8 cellular contexts compared by ENCODE assay signal in the genomic region with DNA sequence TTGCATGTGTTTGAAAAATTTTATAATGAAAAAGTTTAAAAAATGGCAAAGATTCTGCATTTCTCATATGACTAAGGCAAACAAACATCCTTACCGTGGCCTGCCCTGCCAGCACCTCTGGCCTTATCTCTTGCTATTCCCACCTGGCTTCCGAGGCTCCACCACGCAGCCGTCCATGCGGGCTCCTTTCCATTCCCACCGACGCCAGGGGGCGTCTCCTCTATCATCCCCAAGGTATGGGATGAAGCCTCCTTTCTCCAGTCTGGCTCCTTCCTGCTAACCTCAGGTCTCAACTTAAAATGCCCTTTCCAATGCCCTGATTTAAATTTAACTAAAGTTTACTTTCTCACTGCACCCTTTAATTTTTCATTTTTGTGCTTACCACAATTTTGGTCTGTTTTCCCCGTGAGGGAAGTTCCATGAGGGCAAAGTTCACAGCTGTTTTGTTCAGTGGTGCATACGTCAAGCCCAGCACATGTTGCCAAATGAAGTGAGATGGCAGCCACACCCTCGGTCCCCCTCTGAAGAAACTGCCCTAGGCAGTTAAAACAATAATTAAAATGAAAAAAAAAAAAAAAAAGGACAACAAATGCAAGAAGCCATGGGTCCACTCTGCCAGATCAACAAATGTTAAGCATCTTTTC. TPM values are rescaled to one million over a fixed set of nuclear protein-coding genes. Genes with fewer than 3 reads are reported as not detected.
A peak's percentile ranks its signal among the peaks of the same experiment; 100 is the strongest.
DNase-seq lines count a peak whose midpoint lies in the region; ATAC-seq, FAIRE-seq and TF ChIP-seq lines count a peak whose summit lies in the region.

No MANE protein-coding gene starts in this region.

- no peaks in the 10 kb centered on the region for H4K20me1 ChIP-seq in astrocyte (ENCODE audit: insufficient read depth, low read length)

- no peak overlapping the region for H2AFZ ChIP-seq in astrocyte (ENCODE audit: low read depth, low read length)

- no peak overlapping the region for H3K4me3 ChIP-seq in astrocyte (ENCODE audit: insufficient read depth, low read depth, low read length)
- no peak overlapping the region for H3K4me3 ChIP-seq in right lobe of liver

- peaks cover 4% of the 10 kb centered on the region for H3K9me3 ChIP-seq in astrocyte (ENCODE audit: insufficient read depth, low read depth, low read length)
- no peaks in the 10 kb centered on the region for H3K9me3 ChIP-seq in right lobe of liver

- peak; percentile 48 for TF ChIP-seq CTCF in astrocyte (IDR thresholded peaks at IDR 0.05; ENCODE audit: insufficient read depth, low read depth, low read length)
- peak; percentile 47 to 69 (median 60) for TF ChIP-seq CTCF in right lobe of liver (IDR thresholded peaks at IDR 0.05)

- H3K4me2 ChIP-seq in astrocyte (ENCODE audit: low read length), result no peak overlapping the region

- H3K27me3 Mint-ChIP-seq in astrocyte (ENCODE audit: low read depth, unreplicated experiment), result peaks cover 34% of the 10 kb centered on the region

- H3K9me3 Mint-ChIP-seq in astrocyte (ENCODE audit: unreplicated experiment), result peaks cover 10% of the 10 kb centered on the region

- ATAC-seq in right lobe of liver (peak; percentile 79 to 88 (median 82)), HG02642 (IDR thresholded peaks at IDR 0.05; ENCODE audit: poor library complexity, unreplicated experiment) (no peak)

- FAIRE-seq in astrocyte (lab: Jason Lieb, UNC) (no peak), GM12892 (lab: Jason Lieb, UNC) (no peak)

- DNase-seq in activated CD8-positive, alpha-beta memory T cell treated with anti-CD3 and anti-CD28 coated beads, Interleukin-2, amount 50 U/mL, for 48 hours, result peak; percentile 60
- no peak for DNase-seq in activated CD8-positive, alpha-beta memory T cell treated with anti-CD3 and anti-CD28 coated beads for 24 hours
- DNase-seq in NCI-H460 (ENCODE audit: extremely low read depth, low read depth), result peak; percentile 47
- no peak for DNase-seq in astrocyte (ENCODE audit: low read depth)
- peak; percentile 65 to 69 (median 69) for DNase-seq in right lobe of liver
- no peak for DNase-seq in GM12892 (ENCODE audit: insufficient read length)
- DNase-seq in stimulated activated CD4-positive, alpha-beta T cell treated with anti-CD3 and anti-CD28 coated beads, Interleukin-1b, Interleukin-23, amount 100 ng/mL, for 48 hours, result no peak

- H3K27ac ChIP-seq in astrocyte (ENCODE audit: low read depth, low read length) (no peak overlapping the region), right lobe of liver (no peak overlapping the region)

- H3K4me3 Mint-ChIP-seq in astrocyte (ENCODE audit: unreplicated experiment), result no peak overlapping the region

- H3K9ac ChIP-seq in astrocyte (ENCODE audit: low read length), result no peak overlapping the region

- H3K36me3 ChIP-seq in astrocyte (ENCODE audit: insufficient read depth, low read length), result no peaks in the 10 kb centered on the region
- no peaks in the 10 kb centered on the region for H3K36me3 ChIP-seq in right lobe of liver

- H3K27me3 ChIP-seq in astrocyte (ENCODE audit: insufficient read depth, low read length) (no peaks in the 10 kb centered on the region), right lobe of liver (no peaks in the 10 kb centered on the region)

- WGBS in right lobe of liver (ENCODE audit: insufficient coverage, low coverage, low lambda C conversion rate, missing lambda C conversion rate), result 12% methylated on average over 9 of the region's 11 CpGs

- no peaks in the 10 kb centered on the region for H3K4me1 Mint-ChIP-seq in astrocyte (ENCODE audit: low read depth, unreplicated experiment)

- TF ChIP-seq POLR2A in right lobe of liver (IDR thresholded peaks at IDR 0.05) (no peak), GM12892 (IDR thresholded peaks at IDR 0.05; ENCODE audit: low read depth, low read length) (no peak)

- H3K4me1 ChIP-seq in astrocyte (ENCODE audit: insufficient read depth, low read length) (no peaks in the 10 kb centered on the region), right lobe of liver (no peaks in the 10 kb centered on the region)

- no peak overlapping the region for H3K27ac Mint-ChIP-seq in astrocyte (ENCODE audit: unreplicated experiment)

- H3K36me3 Mint-ChIP-seq in astrocyte (ENCODE audit: low read depth, unreplicated experiment), result no peaks in the 10 kb centered on the region

- intact Hi-C loops in right lobe of liver (cut with DNase I), result no loop called here

- H3K79me2 ChIP-seq in astrocyte (ENCODE audit: insufficient read depth, low read length), result no peaks in the 10 kb centered on the region

RNA-seq across cellular contexts. Expression of gene SDK2, which starts 13.3 kb away (rescaled TPM):
- total RNA-seq in NCI-H460 (2014; rRNA removed; shearing (Covaris generic)), result 0.02 TPM in 1 of 2 replicates, not detected in the other
- polyA plus RNA-seq in NCI-H460 (2014; cell fraction: nucleus; rRNA removed), result not detected in 2 replicates
- total RNA-seq in astrocyte, result 11.2 and 12.4 TPM in 2 replicates
- total RNA-seq in right lobe of liver, result under 1 TPM; 0.11 to 0.46 (median 0.25) TPM
- polyA plus RNA-seq in GM12892 (2012; ENCODE audit: missing spikeins), result not detected

Comparison
In these comparisons a context has a peak if more than half of its experiments do, and no peak if none do; other contexts are left out.
1. DNase-seq: peak in activated CD8-positive, alpha-beta memory T cell treated with anti-CD3 and anti-CD28 coated beads, Interleukin-2, amount 50 U/mL, for 48 hours (single experiment), NCI-H460 (single experiment) and right lobe of liver (3 of 3); none in activated CD8-positive, alpha-beta memory T cell treated with anti-CD3 and anti-CD28 coated beads for 24 hours (single experiment), astrocyte (single experiment), GM12892 (single experiment) and stimulated activated CD4-positive, alpha-beta T cell treated with anti-CD3 and anti-CD28 coated beads, Interleukin-1b, Interleukin-23, amount 100 ng/mL, for 48 hours (single experiment).